13 cellular contexts compared by ENCODE assay signal in genomic region chr4:145041378-145041777, GRCh38. TPM values are rescaled to one million over a fixed set of nuclear protein-coding genes. Genes with fewer than 3 reads are reported as not detected.
DNase-seq lines count a peak whose midpoint lies in the region; ATAC-seq and TF ChIP-seq lines count a peak whose summit lies in the region.
"Had no signal": no experiment of that assay in that cellular context is flagged by ENCODE, and none has a peak within 500 bp of the region (broad histone marks: within the 10 kb centered on the region; RNA-seq: fewer than 3 reads in every experiment).

No MANE protein-coding gene starts in this region.

- no peak for TF ChIP-seq CTCF in chondrocyte (IDR thresholded peaks at IDR 0.05)
- TF ChIP-seq CTCF in prostate gland (IDR thresholded peaks at IDR 0.05), result no peak

- peak overlapping the region; percentile 34 for H3K27ac Mint-ChIP-seq in chondrocyte (ENCODE audit: unreplicated experiment)
- H3K27ac Mint-ChIP-seq: activated T-cell treated with anti-CD3 and anti-CD28 coated beads, Interleukin-2, amount 50 U/mL, for 72 hours had no signal

- intact Hi-C loops in prostate gland (cut with DNase I), result no loop called here

- no peaks in the 10 kb centered on the region for H3K27me3 ChIP-seq in prostate gland (replicated peaks; ENCODE audit: insufficient read depth)
- H3K27me3 ChIP-seq: transverse colon had no signal

- no peak overlapping the region for H3K4me3 Mint-ChIP-seq in chondrocyte (ENCODE audit: unreplicated experiment)
- H3K4me3 Mint-ChIP-seq: activated T-cell treated with anti-CD3 and anti-CD28 coated beads, Interleukin-2, amount 50 U/mL, for 72 hours had no signal

- no peaks in the 10 kb centered on the region for H3K27me3 Mint-ChIP-seq in chondrocyte (ENCODE audit: low read depth)

- no peak overlapping the region for H3K27ac ChIP-seq in prostate gland
- H3K27ac ChIP-seq: PC-9, transverse colon had no signal

- no peaks in the 10 kb centered on the region for H3K36me3 ChIP-seq in prostate gland
- H3K36me3 ChIP-seq: transverse colon had no signal

- ATAC-seq in GM18502 (IDR thresholded peaks at IDR 0.05; ENCODE audit: poor library complexity, unreplicated experiment) (peak; percentile 96), GM21529 (IDR thresholded peaks at IDR 0.05; ENCODE audit: unreplicated experiment) (peak; percentile 95), HG03432 (IDR thresholded peaks at IDR 0.05; ENCODE audit: unreplicated experiment) (peak; percentile 98), left lobe of liver (no peak)
- ATAC-seq: activated T-cell treated with anti-CD3 and anti-CD28 coated beads, Interleukin-2, amount 50 U/mL, for 72 hours; left cardiac atrium had no signal

- H3K9me3 ChIP-seq in prostate gland, result no peaks in the 10 kb centered on the region
- H3K9me3 ChIP-seq: transverse colon had no signal

- H3K36me3 Mint-ChIP-seq in chondrocyte (ENCODE audit: low read depth), result peaks cover 2% of the 10 kb centered on the region

- no peak for TF ChIP-seq POLR2A in prostate gland (IDR thresholded peaks at IDR 0.05)

- 64% methylated on average over 3 of the region's 3 CpGs for WGBS in prostate gland

- H3K9me3 Mint-ChIP-seq in chondrocyte (ENCODE audit: low read depth), result no peaks in the 10 kb centered on the region
- H3K9me3 Mint-ChIP-seq: activated T-cell treated with anti-CD3 and anti-CD28 coated beads, Interleukin-2, amount 50 U/mL, for 72 hours had no signal

- H3K4me1 Mint-ChIP-seq in chondrocyte (ENCODE audit: low read depth), result peaks cover 49% of the 10 kb centered on the region

- no peaks in the 10 kb centered on the region for H3K4me1 ChIP-seq in prostate gland (replicated peaks)
- H3K4me1 ChIP-seq: transverse colon had no signal

- DNase-seq in chondrocyte (ENCODE audit: low spot score) (no peak), NCI-H2227 treated with DMSO at 0.1 percent for 48 hours (lab: John Stamatoyannopoulos, UW) (no peak), left lobe of liver (ENCODE audit: low spot score) (no peak), prostate gland (ENCODE audit: low spot score) (no peak), hepatic stellate cell (ENCODE audit: low spot score) (no peak)
- DNase-seq: activated T-cell treated with anti-CD3 and anti-CD28 coated beads, Interleukin-2, amount 50 U/mL, for 72 hours; effector CD8-positive, alpha-beta T cell; left cardiac atrium; PC-9; transverse colon had no signal

- no peak overlapping the region for H3K4me3 ChIP-seq in prostate gland
- H3K4me3 ChIP-seq: PC-9, transverse colon had no signal

RNA-seq across cellular contexts. Expression of gene ANAPC10, which starts 56.6 kb away (rescaled TPM):
- total RNA-seq in chondrocyte (17.7 to 21.4 TPM (median 18.3 TPM) in 3 replicates), left lobe of liver (6.3 TPM), prostate gland (10 to 100 TPM; 22.3 to 31.4 TPM)

RNA-seq across cellular contexts. Expression of gene ABCE1, which starts 56.7 kb away (rescaled TPM):
- total RNA-seq in chondrocyte (48.8 to 75.3 TPM (median 53.1 TPM) in 3 replicates), left lobe of liver (18.8 TPM), prostate gland (10 to 100 TPM; 41.1 to 61.0 TPM)
